Comparison of ENCODE assay signal across 1 cellular context in the genomic region with DNA sequence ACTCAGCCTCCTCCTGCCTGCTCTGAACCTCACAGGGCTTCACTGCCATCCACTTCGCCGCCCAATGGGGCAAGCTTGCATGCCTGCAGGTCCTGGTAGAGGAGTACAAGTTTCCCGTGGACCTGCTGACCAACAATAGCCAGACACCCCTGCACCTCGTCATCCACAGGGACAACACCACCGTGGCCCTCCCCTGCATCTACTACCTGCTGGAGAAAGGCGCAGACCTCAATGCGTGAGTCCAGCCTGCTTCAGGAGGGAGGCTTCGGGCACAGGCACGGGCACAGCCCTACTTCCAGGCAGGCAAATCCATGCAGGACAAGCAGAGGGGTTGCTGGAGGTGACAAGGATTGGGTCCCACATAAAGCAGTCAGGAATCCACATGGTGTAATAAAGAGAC.
TF ChIP-seq lines count a peak whose summit lies in the region.

No MANE protein-coding gene starts in this region.

TF ChIP-seq in GM23338, 12 proteins besides CTCF, POLR2A, EP300 and RAD21 (continued from another document):
- TF ChIP-seq, protein P1, sequence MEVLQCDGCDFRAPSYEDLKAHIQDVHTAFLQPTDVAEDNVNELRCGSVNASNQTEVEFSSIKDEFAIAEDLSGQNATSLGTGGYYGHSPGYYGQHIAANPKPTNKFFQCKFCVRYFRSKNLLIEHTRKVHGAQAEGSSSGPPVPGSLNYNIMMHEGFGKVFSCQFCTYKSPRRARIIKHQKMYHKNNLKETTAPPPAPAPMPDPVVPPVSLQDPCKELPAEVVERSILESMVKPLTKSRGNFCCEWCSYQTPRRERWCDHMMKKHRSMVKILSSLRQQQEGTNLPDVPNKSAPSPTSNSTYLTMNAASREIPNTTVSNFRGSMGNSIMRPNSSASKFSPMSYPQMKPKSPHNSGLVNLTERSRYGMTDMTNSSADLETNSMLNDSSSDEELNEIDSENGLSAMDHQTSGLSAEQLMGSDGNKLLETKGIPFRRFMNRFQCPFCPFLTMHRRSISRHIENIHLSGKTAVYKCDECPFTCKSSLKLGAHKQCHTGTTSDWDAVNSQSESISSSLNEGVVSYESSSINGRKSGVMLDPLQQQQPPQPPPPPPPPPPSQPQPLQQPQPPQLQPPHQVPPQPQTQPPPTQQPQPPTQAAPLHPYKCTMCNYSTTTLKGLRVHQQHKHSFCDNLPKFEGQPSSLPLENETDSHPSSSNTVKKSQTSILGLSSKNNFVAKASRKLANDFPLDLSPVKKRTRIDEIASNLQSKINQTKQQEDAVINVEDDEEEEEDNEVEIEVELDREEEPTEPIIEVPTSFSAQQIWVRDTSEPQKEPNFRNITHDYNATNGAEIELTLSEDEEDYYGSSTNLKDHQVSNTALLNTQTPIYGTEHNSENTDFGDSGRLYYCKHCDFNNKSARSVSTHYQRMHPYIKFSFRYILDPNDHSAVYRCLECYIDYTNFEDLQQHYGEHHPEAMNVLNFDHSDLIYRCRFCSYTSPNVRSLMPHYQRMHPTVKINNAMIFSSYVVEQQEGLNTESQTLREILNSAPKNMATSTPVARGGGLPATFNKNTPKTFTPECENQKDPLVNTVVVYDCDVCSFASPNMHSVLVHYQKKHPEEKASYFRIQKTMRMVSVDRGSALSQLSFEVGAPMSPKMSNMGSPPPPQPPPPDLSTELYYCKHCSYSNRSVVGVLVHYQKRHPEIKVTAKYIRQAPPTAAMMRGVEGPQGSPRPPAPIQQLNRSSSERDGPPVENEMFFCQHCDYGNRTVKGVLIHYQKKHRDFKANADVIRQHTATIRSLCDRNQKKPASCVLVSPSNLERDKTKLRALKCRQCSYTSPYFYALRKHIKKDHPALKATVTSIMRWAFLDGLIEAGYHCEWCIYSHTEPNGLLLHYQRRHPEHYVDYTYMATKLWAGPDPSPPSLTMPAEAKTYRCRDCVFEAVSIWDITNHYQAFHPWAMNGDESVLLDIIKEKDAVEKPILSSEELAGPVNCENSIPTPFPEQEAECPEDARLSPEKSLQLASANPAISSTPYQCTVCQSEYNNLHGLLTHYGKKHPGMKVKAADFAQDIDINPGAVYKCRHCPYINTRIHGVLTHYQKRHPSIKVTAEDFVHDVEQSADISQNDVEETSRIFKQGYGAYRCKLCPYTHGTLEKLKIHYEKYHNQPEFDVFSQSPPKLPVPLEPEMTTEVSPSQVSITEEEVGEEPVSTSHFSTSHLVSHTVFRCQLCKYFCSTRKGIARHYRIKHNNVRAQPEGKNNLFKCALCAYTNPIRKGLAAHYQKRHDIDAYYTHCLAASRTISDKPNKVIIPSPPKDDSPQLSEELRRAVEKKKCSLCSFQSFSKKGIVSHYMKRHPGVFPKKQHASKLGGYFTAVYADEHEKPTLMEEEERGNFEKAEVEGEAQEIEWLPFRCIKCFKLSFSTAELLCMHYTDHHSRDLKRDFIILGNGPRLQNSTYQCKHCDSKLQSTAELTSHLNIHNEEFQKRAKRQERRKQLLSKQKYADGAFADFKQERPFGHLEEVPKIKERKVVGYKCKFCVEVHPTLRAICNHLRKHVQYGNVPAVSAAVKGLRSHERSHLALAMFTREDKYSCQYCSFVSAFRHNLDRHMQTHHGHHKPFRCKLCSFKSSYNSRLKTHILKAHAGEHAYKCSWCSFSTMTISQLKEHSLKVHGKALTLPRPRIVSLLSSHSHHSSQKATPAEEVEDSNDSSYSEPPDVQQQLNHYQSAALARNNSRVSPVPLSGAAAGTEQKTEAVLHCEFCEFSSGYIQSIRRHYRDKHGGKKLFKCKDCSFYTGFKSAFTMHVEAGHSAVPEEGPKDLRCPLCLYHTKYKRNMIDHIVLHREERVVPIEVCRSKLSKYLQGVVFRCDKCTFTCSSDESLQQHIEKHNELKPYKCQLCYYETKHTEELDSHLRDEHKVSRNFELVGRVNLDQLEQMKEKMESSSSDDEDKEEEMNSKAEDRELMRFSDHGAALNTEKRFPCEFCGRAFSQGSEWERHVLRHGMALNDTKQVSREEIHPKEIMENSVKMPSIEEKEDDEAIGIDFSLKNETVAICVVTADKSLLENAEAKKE (CRISPR knock-in tag; IDR thresholded peaks at IDR 0.05) = no peak
- TF ChIP-seq ZNF331 (CRISPR knock-in tag; IDR thresholded peaks at IDR 0.05; ENCODE audit: low read depth) (no peak), POLR2AphosphoS5 (IDR thresholded peaks at IDR 0.05; ENCODE audit: low read depth) (no peak), ETS1 (IDR thresholded peaks at IDR 0.05) (no peak)
